1 cellular context compared by ENCODE assay signal in the genomic region with DNA sequence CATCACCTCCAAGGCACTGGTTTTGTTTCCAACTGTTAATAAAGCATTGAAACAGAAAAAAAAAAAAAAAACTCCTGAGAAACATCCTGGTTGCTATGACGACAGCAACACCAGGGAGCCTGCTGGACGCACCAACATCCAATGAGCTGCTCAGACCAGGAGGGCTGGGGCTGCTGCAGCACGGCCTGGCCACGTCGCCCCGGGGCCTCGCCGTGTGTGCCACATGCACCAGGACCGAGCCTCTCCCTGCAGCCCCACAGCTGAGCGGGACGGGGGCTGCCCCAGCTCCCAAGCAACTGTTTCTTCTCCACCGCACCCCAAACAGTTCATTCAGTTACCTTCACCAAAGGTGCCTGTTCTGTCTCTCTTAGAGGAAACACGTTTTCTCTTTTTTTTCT.
TF ChIP-seq lines count a peak whose summit lies in the region.

No MANE protein-coding gene starts in this region.

TF ChIP-seq in GM12878, 131 proteins besides CTCF, POLR2A, EP300 and RAD21 (continued from another document):
- TF ChIP-seq, protein P1, sequence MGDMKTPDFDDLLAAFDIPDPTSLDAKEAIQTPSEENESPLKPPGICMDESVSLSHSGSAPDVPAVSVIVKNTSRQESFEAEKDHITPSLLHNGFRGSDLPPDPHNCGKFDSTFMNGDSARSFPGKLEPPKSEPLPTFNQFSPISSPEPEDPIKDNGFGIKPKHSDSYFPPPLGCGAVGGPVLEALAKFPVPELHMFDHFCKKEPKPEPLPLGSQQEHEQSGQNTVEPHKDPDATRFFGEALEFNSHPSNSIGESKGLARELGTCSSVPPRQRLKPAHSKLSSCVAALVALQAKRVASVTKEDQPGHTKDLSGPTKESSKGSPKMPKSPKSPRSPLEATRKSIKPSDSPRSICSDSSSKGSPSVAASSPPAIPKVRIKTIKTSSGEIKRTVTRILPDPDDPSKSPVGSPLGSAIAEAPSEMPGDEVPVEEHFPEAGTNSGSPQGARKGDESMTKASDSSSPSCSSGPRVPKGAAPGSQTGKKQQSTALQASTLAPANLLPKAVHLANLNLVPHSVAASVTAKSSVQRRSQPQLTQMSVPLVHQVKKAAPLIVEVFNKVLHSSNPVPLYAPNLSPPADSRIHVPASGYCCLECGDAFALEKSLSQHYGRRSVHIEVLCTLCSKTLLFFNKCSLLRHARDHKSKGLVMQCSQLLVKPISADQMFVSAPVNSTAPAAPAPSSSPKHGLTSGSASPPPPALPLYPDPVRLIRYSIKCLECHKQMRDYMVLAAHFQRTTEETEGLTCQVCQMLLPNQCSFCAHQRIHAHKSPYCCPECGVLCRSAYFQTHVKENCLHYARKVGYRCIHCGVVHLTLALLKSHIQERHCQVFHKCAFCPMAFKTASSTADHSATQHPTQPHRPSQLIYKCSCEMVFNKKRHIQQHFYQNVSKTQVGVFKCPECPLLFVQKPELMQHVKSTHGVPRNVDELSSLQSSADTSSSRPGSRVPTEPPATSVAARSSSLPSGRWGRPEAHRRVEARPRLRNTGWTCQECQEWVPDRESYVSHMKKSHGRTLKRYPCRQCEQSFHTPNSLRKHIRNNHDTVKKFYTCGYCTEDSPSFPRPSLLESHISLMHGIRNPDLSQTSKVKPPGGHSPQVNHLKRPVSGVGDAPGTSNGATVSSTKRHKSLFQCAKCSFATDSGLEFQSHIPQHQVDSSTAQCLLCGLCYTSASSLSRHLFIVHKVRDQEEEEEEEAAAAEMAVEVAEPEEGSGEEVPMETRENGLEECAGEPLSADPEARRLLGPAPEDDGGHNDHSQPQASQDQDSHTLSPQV (IDR thresholded peaks at IDR 0.05): no peak
- TF ChIP-seq, protein P2, sequence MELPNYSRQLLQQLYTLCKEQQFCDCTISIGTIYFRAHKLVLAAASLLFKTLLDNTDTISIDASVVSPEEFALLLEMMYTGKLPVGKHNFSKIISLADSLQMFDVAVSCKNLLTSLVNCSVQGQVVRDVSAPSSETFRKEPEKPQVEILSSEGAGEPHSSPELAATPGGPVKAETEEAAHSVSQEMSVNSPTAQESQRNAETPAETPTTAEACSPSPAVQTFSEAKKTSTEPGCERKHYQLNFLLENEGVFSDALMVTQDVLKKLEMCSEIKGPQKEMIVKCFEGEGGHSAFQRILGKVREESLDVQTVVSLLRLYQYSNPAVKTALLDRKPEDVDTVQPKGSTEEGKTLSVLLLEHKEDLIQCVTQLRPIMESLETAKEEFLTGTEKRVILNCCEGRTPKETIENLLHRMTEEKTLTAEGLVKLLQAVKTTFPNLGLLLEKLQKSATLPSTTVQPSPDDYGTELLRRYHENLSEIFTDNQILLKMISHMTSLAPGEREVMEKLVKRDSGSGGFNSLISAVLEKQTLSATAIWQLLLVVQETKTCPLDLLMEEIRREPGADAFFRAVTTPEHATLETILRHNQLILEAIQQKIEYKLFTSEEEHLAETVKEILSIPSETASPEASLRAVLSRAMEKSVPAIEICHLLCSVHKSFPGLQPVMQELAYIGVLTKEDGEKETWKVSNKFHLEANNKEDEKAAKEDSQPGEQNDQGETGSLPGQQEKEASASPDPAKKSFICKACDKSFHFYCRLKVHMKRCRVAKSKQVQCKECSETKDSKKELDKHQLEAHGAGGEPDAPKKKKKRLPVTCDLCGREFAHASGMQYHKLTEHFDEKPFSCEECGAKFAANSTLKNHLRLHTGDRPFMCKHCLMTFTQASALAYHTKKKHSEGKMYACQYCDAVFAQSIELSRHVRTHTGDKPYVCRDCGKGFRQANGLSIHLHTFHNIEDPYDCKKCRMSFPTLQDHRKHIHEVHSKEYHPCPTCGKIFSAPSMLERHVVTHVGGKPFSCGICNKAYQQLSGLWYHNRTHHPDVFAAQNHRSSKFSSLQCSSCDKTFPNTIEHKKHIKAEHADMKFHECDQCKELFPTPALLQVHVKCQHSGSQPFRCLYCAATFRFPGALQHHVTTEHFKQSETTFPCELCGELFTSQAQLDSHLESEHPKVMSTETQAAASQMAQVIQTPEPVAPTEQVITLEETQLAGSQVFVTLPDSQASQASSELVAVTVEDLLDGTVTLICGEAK (IDR thresholded peaks at IDR 0.05; ENCODE audit: borderline replicate concordance): peak; percentile 41; the same call in 1 of the 2 replicates
- no peak for TF ChIP-seq SUZ12 (IDR thresholded peaks at IDR 0.05; ENCODE audit: unreplicated experiment)
- 0 out of 2 replicates have a peak, but pooled peaks have one; percentile 22 for TF ChIP-seq ZNF384 (IDR thresholded peaks at IDR 0.05; ENCODE audit: borderline replicate concordance, low read depth, low read length)
